1 cellular context compared by ENCODE assay signal in genomic region chr2:126886201-126886905, GRCh38.
TF ChIP-seq lines count a peak whose summit lies in the region.

No MANE protein-coding gene starts in this region.

TF ChIP-seq in K562, 482 proteins besides CTCF, POLR2A, EP300 and RAD21 (continued from another document):
- no peak for TF ChIP-seq ZBTB40 (IDR thresholded peaks at IDR 0.05)
- TF ChIP-seq ZBTB40 (CRISPR knock-in tag; IDR thresholded peaks at IDR 0.05) = no peak
- TF ChIP-seq ZNF280A (IDR thresholded peaks at IDR 0.05; ENCODE audit: low read depth, partially characterized antibody) = no peak
- no peak for TF ChIP-seq SREBF1 (IDR thresholded peaks at IDR 0.05; ENCODE audit: borderline replicate concordance, low read depth, low read length)
- no peak for TF ChIP-seq FOXK2 (conservative IDR thresholded peaks at IDR 0.05 in 1 of 2, IDR thresholded peaks at IDR 0.05 in 1 of 2; ENCODE audit: low read depth in 2 of 2)
- no peak for TF ChIP-seq SMARCA5 (IDR thresholded peaks at IDR 0.05)
- TF ChIP-seq MTF1 (CRISPR knock-in tag; IDR thresholded peaks at IDR 0.05; ENCODE audit: borderline replicate concordance) = no peak
- no peak for TF ChIP-seq GATA2 (CRISPR knock-in tag; IDR thresholded peaks at IDR 0.05)
- no peak for TF ChIP-seq KDM2B (CRISPR knock-in tag; IDR thresholded peaks at IDR 0.05)
- no peak for TF ChIP-seq ZNF143 (CRISPR knock-in tag; IDR thresholded peaks at IDR 0.05)
- TF ChIP-seq MCM2 (IDR thresholded peaks at IDR 0.05; ENCODE audit: low read depth) = no peak
- no peak for TF ChIP-seq MCM3 (IDR thresholded peaks at IDR 0.05)
- TF ChIP-seq SRSF3 (IDR thresholded peaks at IDR 0.05; ENCODE audit: insufficient read depth, low read length) = no peak
- TF ChIP-seq FOXM1 (IDR thresholded peaks at IDR 0.05; ENCODE audit: low read depth) = no peak
- TF ChIP-seq FOXM1 (CRISPR knock-in tag; IDR thresholded peaks at IDR 0.05; ENCODE audit: low read depth) = no peak
- no peak for TF ChIP-seq HDAC3 (IDR thresholded peaks at IDR 0.05; ENCODE audit: borderline replicate concordance, partially characterized antibody)
TF ChIP-seq in K562: peak in this region for 21.
